ENCODE assay signal across 1 cellular context in the genomic region with DNA sequence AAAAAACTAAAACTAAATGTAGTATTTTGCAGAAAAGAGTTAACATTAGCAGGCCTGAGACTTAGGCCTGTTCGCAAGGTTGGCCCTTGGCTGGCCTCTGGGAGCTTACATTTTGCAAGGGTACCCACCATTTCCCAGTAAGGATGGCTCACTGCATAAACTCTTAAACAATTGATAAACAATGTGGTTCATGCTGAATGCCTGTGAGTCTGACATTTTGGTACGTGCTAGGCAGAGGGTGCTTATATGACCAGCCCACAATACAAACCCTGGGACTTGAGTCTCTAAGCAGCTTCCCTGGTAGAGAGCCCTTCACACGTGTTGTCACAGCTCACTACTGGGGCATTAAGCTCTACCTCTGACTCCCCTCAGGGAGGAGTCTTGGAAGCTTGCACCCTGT.
TF ChIP-seq lines count a peak whose summit lies in the region.

No MANE protein-coding gene starts in this region.

TF ChIP-seq in HepG2, 621 proteins besides CTCF, POLR2A, EP300 and RAD21:
- TF ChIP-seq FLYWCH1 (CRISPR knock-in tag; IDR thresholded peaks at IDR 0.05) (no peak), HNRNPUL1 (IDR thresholded peaks at IDR 0.05; ENCODE audit: low read depth, low read length) (no peak), ZNF207 (IDR thresholded peaks at IDR 0.05; ENCODE audit: borderline replicate concordance) (no peak), PLRG1 (conservative IDR thresholded peaks at IDR 0.05) (no peak), ZSCAN21 (CRISPR knock-in tag; IDR thresholded peaks at IDR 0.05; ENCODE audit: borderline replicate concordance) (no peak), ZBTB7B (CRISPR knock-in tag; IDR thresholded peaks at IDR 0.05) (no peak), ZSCAN25 (CRISPR knock-in tag; IDR thresholded peaks at IDR 0.05) (no peak), ZNF768 (CRISPR knock-in tag; IDR thresholded peaks at IDR 0.05) (no peak), ASH2L (IDR thresholded peaks at IDR 0.05; ENCODE audit: insufficient read length, low read depth, low read length) (no peak), SSRP1 (CRISPR knock-in tag; IDR thresholded peaks at IDR 0.05) (no peak), KDM5B (CRISPR knock-in tag; IDR thresholded peaks at IDR 0.05; ENCODE audit: borderline replicate concordance) (no peak), ZFY (CRISPR knock-in tag; IDR thresholded peaks at IDR 0.05) (no peak)
- TF ChIP-seq, protein P1, sequence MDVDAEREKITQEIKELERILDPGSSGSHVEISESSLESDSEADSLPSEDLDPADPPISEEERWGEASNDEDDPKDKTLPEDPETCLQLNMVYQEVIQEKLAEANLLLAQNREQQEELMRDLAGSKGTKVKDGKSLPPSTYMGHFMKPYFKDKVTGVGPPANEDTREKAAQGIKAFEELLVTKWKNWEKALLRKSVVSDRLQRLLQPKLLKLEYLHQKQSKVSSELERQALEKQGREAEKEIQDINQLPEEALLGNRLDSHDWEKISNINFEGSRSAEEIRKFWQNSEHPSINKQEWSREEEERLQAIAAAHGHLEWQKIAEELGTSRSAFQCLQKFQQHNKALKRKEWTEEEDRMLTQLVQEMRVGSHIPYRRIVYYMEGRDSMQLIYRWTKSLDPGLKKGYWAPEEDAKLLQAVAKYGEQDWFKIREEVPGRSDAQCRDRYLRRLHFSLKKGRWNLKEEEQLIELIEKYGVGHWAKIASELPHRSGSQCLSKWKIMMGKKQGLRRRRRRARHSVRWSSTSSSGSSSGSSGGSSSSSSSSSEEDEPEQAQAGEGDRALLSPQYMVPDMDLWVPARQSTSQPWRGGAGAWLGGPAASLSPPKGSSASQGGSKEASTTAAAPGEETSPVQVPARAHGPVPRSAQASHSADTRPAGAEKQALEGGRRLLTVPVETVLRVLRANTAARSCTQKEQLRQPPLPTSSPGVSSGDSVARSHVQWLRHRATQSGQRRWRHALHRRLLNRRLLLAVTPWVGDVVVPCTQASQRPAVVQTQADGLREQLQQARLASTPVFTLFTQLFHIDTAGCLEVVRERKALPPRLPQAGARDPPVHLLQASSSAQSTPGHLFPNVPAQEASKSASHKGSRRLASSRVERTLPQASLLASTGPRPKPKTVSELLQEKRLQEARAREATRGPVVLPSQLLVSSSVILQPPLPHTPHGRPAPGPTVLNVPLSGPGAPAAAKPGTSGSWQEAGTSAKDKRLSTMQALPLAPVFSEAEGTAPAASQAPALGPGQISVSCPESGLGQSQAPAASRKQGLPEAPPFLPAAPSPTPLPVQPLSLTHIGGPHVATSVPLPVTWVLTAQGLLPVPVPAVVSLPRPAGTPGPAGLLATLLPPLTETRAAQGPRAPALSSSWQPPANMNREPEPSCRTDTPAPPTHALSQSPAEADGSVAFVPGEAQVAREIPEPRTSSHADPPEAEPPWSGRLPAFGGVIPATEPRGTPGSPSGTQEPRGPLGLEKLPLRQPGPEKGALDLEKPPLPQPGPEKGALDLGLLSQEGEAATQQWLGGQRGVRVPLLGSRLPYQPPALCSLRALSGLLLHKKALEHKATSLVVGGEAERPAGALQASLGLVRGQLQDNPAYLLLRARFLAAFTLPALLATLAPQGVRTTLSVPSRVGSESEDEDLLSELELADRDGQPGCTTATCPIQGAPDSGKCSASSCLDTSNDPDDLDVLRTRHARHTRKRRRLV (CRISPR knock-in tag; IDR thresholded peaks at IDR 0.05) = no peak
- TF ChIP-seq, protein P2, sequence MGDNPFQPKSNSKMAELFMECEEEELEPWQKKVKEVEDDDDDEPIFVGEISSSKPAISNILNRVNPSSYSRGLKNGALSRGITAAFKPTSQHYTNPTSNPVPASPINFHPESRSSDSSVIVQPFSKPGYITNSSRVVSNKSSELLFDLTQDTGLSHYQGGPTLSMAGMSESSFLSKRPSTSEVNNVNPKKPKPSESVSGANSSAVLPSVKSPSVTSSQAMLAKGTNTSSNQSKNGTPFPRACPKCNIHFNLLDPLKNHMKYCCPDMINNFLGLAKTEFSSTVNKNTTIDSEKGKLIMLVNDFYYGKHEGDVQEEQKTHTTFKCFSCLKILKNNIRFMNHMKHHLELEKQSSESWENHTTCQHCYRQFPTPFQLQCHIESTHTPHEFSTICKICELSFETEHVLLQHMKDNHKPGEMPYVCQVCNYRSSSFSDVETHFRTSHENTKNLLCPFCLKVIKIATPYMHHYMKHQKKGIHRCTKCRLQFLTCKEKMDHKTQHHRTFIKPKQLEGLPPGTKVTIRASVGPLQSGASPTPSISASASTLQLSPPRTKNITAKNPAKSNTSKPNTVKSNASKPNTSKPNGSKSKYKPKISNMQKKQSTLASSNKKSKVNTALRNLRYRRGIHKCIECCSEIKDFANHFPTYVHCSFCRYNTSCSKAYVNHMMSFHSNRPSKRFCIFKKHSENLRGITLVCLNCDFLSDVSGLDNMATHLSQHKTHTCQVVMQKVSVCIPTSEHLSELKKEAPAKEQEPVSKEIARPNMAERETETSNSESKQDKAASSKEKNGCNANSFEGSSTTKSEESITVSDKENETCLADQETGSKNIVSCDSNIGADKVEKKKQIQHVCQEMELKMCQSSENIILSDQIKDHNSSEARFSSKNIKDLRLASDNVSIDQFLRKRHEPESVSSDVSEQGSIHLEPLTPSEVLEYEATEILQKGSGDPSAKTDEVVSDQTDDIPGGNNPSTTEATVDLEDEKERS (CRISPR knock-in tag; IDR thresholded peaks at IDR 0.05) = no peak
- TF ChIP-seq, protein P3, sequence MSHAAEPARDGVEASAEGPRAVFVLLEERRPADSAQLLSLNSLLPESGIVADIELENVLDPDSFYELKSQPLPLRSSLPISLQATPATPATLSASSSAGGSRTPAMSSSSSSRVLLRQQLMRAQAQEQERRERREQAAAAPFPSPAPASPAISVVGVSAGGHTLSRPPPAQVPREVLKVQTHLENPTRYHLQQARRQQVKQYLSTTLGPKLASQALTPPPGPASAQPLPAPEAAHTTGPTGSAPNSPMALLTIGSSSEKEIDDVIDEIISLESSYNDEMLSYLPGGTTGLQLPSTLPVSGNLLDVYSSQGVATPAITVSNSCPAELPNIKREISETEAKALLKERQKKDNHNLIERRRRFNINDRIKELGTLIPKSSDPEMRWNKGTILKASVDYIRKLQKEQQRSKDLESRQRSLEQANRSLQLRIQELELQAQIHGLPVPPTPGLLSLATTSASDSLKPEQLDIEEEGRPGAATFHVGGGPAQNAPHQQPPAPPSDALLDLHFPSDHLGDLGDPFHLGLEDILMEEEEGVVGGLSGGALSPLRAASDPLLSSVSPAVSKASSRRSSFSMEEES (CRISPR knock-in tag; IDR thresholded peaks at IDR 0.05) = no peak
